Comparison of ENCODE assay signal across 8 cellular contexts in genomic region chr12:2052861-2053674, GRCh38. TPM values are rescaled to one million over a fixed set of nuclear protein-coding genes. Genes with fewer than 3 reads are reported as not detected.
DNase-seq lines count a peak whose midpoint lies in the region; ATAC-seq and TF ChIP-seq lines count a peak whose summit lies in the region.

CACNA1C (plus strand) TSS chr12:2052987; CDS start chr12:2053563, 576 bp downstream.

- POLR2A ChIA-PET in MCF 10A (lab: Yijun Ruan, JAX): interaction anchor here (0.7 kb wide), 1 partner anchor 237 kb away, joined by 3 read pairs; no protein-coding TSS in a partner anchor

- peak within 1 kb of the TSS; percentile 88 for H3K4me3 ChIP-seq in AG09309 (ENCODE audit: control insufficient read depth, low read depth, low read length)
- peak within 1 kb of the TSS; percentile 76 for H3K4me3 ChIP-seq in iPS-18a (ENCODE audit: low read length)

- H3K36me3 Mint-ChIP-seq in HFFc6 (ENCODE audit: low read depth): no peaks in the 10 kb centered on the region
- H3K36me3 Mint-ChIP-seq in MCF 10A (ENCODE audit: insufficient read depth, unreplicated experiment): no peaks in the 10 kb centered on the region

- H3K27ac ChIP-seq in iPS-18a (ENCODE audit: low read length): no peak within 1 kb of the TSS

- peak; percentile 34 for TF ChIP-seq CTCF in AG09309 (IDR thresholded peaks at IDR 0.05; ENCODE audit: control insufficient read depth, insufficient read depth, low read depth, low read length, missing control alignments)
- TF ChIP-seq CTCF in HFFc6 (IDR thresholded peaks at IDR 0.05): peak; percentile 51
- no peak for TF ChIP-seq CTCF in MCF 10A (IDR thresholded peaks at IDR 0.05; ENCODE audit: unreplicated experiment)

- H3K4me1 ChIP-seq in iPS-18a (ENCODE audit: control insufficient read depth, low read depth, low read length): peaks cover 13% of the 10 kb centered on the region

- ATAC-seq in sciatic nerve: peak; percentile 84
- ATAC-seq in HG03159 (IDR thresholded peaks at IDR 0.05; ENCODE audit: unreplicated experiment): no peak
- no peak for ATAC-seq in GM21423 (IDR thresholded peaks at IDR 0.05; ENCODE audit: unreplicated experiment)

- in situ Hi-C loops in SK-MEL-5 (cut with HindIII; ENCODE audit: low pct_unique_long_range_greater_than_20kb, low sequenced_read_pairs): no loop called here

- CTCF ChIA-PET in MCF 10A (lab: Yijun Ruan, JAX): no interaction called here

- no peaks in the 10 kb centered on the region for H3K9me3 ChIP-seq in iPS-18a (ENCODE audit: control insufficient read depth, low read depth, low read length)

- H3K4me1 Mint-ChIP-seq in HFFc6 (ENCODE audit: low read depth) (peaks cover 58% of the 10 kb centered on the region), MCF 10A (ENCODE audit: insufficient read depth, unreplicated experiment) (no peaks in the 10 kb centered on the region)

- DNase-seq in AG09309 (ENCODE audit: low read depth) (no peak), HFFc6 (peak; percentile 49), SK-MEL-5 (ENCODE audit: low read depth, low spot score) (peak; percentile 15), MCF 10A (ENCODE audit: unreplicated experiment) (peak; percentile 9), sciatic nerve (ENCODE audit: low spot score) (peak; percentile 73)

- no peaks in the 10 kb centered on the region for H3K36me3 ChIP-seq in iPS-18a (ENCODE audit: control insufficient read depth, low read depth, low read length)

- peak within 1 kb of the TSS; percentile 94 for H3K4me3 Mint-ChIP-seq in HFFc6
- peak within 1 kb of the TSS; percentile 53 for H3K4me3 Mint-ChIP-seq in MCF 10A (ENCODE audit: unreplicated experiment)

- no TSS peak for BruUV-seq in MCF 10A (replicated peaks; lab: Mats Ljungman, UMichigan)

- peak within 1 kb of the TSS; percentile 72 for H3K27ac Mint-ChIP-seq in HFFc6
- H3K27ac Mint-ChIP-seq in MCF 10A (ENCODE audit: low read depth, unreplicated experiment): no peak within 1 kb of the TSS

- H3K9ac ChIP-seq in iPS-18a (ENCODE audit: low read length): no peak within 1 kb of the TSS

- intact Hi-C loops in MCF 10A (cut with micrococcal nuclease): no loop called here
- intact Hi-C loops in sciatic nerve (cut with DNase I): loop anchor here (10.0 kb wide), 1 partner anchor 532 kb away; no protein-coding TSS in a partner anchor

- H3K9me3 Mint-ChIP-seq in HFFc6: no peaks in the 10 kb centered on the region
- H3K9me3 Mint-ChIP-seq in MCF 10A (ENCODE audit: unreplicated experiment): no peaks in the 10 kb centered on the region

- H3K27me3 Mint-ChIP-seq in HFFc6 (ENCODE audit: insufficient read depth) (peaks cover 5% of the 10 kb centered on the region), MCF 10A (ENCODE audit: insufficient read depth, unreplicated experiment) (peaks cover 55% of the 10 kb centered on the region)

- H3K27me3 ChIP-seq in iPS-18a (ENCODE audit: control insufficient read depth, insufficient read depth, low read length): peaks cover 67% of the 10 kb centered on the region

RNA-seq across cellular contexts. Expression of gene CACNA1C, which starts in this region (rescaled TPM):
- 10 to 100 TPM in 4 of 6 experiments, 1 to 10 TPM in 2; 6.7 to 11.5 (median 10.6) TPM for total RNA-seq in HFFc6 (2021; fragmentation: NEBNext Ultra II Directional; extraction: Animal tissue kit (Norgen Biotek cat#: 25700))
- under 0.01 and 0.05 TPM in 2 replicates for total RNA-seq in SK-MEL-5 (2014; rRNA removed; shearing (Covaris generic))
- polyA plus RNA-seq in SK-MEL-5 (2015; cell fraction: cytosol; rRNA removed): 0.05 TPM in 1 of 2 replicates, not detected in the other
- polyA plus RNA-seq in SK-MEL-5 (2015; cell fraction: nucleus; rRNA removed): not detected in 2 replicates
- total RNA-seq in MCF 10A (2022) (not detected in 2 replicates), sciatic nerve (9.0 TPM)

Comparison
In these comparisons a context has a peak if more than half of its experiments do, and no peak if none do; other contexts are left out.
1. Peak in DNase-seq in SK-MEL-5; RNA of the gene not detected or under 1 TPM.
2. Peak in DNase-seq in MCF 10A; RNA of the gene not detected or under 1 TPM.